Comparison of ENCODE assay signal across 7 cellular contexts in genomic region chr16:1662543-1662942, GRCh38.
"Had no signal": no experiment of that assay in that cellular context is flagged by ENCODE, and none has a peak within 500 bp of the region (broad histone marks: within the 10 kb centered on the region; RNA-seq: fewer than 3 reads in every experiment).

No MANE protein-coding gene starts in this region.

- H3K27me3 Mint-ChIP-seq: IgD-negative memory B cell had no signal

- H3K4me3 ChIP-seq: K562 had no signal

- H3K27ac Mint-ChIP-seq: IgD-negative memory B cell had no signal

- DNase-seq: IMR-90, KBM-7, KG1 had no signal

- H3K36me3 Mint-ChIP-seq: IgD-negative memory B cell had no signal

- H3K9me3 Mint-ChIP-seq: IgD-negative memory B cell had no signal

- ATAC-seq: HepG2, K562 had no signal

- H3K4me3 Mint-ChIP-seq: IgD-negative memory B cell had no signal

- H3K27ac ChIP-seq: HL-60 had no signal
